12 cellular contexts compared by ENCODE assay signal in genomic region chr7:81664304-81664703, GRCh38.
"Had no signal": no experiment of that assay in that cellular context is flagged by ENCODE, and none has a peak within 500 bp of the region (broad histone marks: within the 10 kb centered on the region; RNA-seq: fewer than 3 reads in every experiment).

No MANE protein-coding gene starts in this region.

- H3K4me1 Mint-ChIP-seq: activated CD4-positive, alpha-beta T cell treated with anti-CD3 and anti-CD28 coated beads for 36 hours; memory B cell had no signal

- H3K27me3 Mint-ChIP-seq: activated CD4-positive, alpha-beta T cell treated with anti-CD3 and anti-CD28 coated beads for 36 hours; activated CD8-positive, alpha-beta T cell treated with anti-CD3 and anti-CD28 coated beads for 36 hours; memory B cell had no signal

- H3K27ac ChIP-seq: foreskin keratinocyte, thyroid gland had no signal

- DNase-seq: activated CD4-positive, alpha-beta T cell treated with anti-CD3 and anti-CD28 coated beads for 36 hours; activated CD8-positive, alpha-beta memory T cell treated with anti-CD3 and anti-CD28 coated beads, Interleukin-2, amount 50 U/mL, for 48 hours; activated CD8-positive, alpha-beta T cell treated with anti-CD3 and anti-CD28 coated beads for 36 hours; activated naive CD4-positive, alpha-beta T cell; foreskin keratinocyte; head of caudate nucleus; thyroid gland had no signal

- H3K9me3 Mint-ChIP-seq: activated CD8-positive, alpha-beta T cell treated with anti-CD3 and anti-CD28 coated beads for 36 hours had no signal

- H3K4me3 Mint-ChIP-seq: activated CD4-positive, alpha-beta T cell treated with anti-CD3 and anti-CD28 coated beads for 36 hours; activated CD8-positive, alpha-beta T cell treated with anti-CD3 and anti-CD28 coated beads for 36 hours; activated T-helper 1 cell treated with anti-CD3 and anti-CD28 coated beads, Interleukin-12 subunit alpha, Interleukin-12 subunit beta, Interleukin-2, Interleukin-4 antibody, amounts not matched to agents 30 ng/mL and 10 ng/mL and 1 ng/mL, durations not matched to agents 14 hours and 24 hours and 36 hours; memory B cell had no signal

- H3K9me3 ChIP-seq: thyroid gland had no signal

- H3K36me3 ChIP-seq: thyroid gland had no signal

- H3K27ac Mint-ChIP-seq: activated CD4-positive, alpha-beta T cell treated with anti-CD3 and anti-CD28 coated beads for 36 hours; activated CD8-positive, alpha-beta T cell treated with anti-CD3 and anti-CD28 coated beads for 36 hours; activated T-helper 1 cell treated with anti-CD3 and anti-CD28 coated beads, Interleukin-12 subunit alpha, Interleukin-12 subunit beta, Interleukin-2, Interleukin-4 antibody, amounts not matched to agents 30 ng/mL and 10 ng/mL and 1 ng/mL, durations not matched to agents 14 hours and 24 hours and 36 hours; memory B cell had no signal

- H3K4me1 ChIP-seq: foreskin keratinocyte, thyroid gland had no signal

- H3K4me3 ChIP-seq: thyroid gland had no signal

- FAIRE-seq: astrocyte, endothelial cell of umbilical vein, islet of Langerhans had no signal

- H3K27me3 ChIP-seq: foreskin keratinocyte, thyroid gland had no signal

- H3K36me3 Mint-ChIP-seq: memory B cell had no signal
